9 cellular contexts compared by ENCODE assay signal in genomic region chr2:128623776-128624424, GRCh38.
DNase-seq lines count a peak whose midpoint lies in the region; ATAC-seq, FAIRE-seq and TF ChIP-seq lines count a peak whose summit lies in the region.
"Had no signal": no experiment of that assay in that cellular context is flagged by ENCODE, and none has a peak within 500 bp of the region (broad histone marks: within the 10 kb centered on the region; RNA-seq: fewer than 3 reads in every experiment).

No MANE protein-coding gene starts in this region.

- H3K27me3 Mint-ChIP-seq in HFFc6 (ENCODE audit: insufficient read depth), result peaks cover 15% of the 10 kb centered on the region
- peaks cover 17% of the 10 kb centered on the region for H3K27me3 Mint-ChIP-seq in stimulated activated naive CD8-positive, alpha-beta T cell treated with anti-CD3 and anti-CD28 coated beads, Interleukin-15, amount 100 ng/mL, for 72 hours
- H3K27me3 Mint-ChIP-seq: naive B cell had no signal

- H3K4me3 Mint-ChIP-seq in HFFc6, result peak overlapping the region; percentile 5; the same call in 1 of the 2 replicates
- H3K4me3 Mint-ChIP-seq in stimulated activated naive CD8-positive, alpha-beta T cell treated with anti-CD3 and anti-CD28 coated beads, Interleukin-15, amount 100 ng/mL, for 72 hours, result peak overlapping the region; percentile 75 to 80
- H3K4me3 Mint-ChIP-seq: naive B cell had no signal

- no peak for FAIRE-seq in bronchial epithelial cell (lab: Jason Lieb, UNC)

- peaks cover 2% of the 10 kb centered on the region for H3K27me3 ChIP-seq in bronchial epithelial cell (ENCODE audit: control insufficient read depth, insufficient read depth, low read length)

- no peak overlapping the region for H3K4me3 ChIP-seq in bronchial epithelial cell (ENCODE audit: low read depth, low read length)

- H3K27ac Mint-ChIP-seq in HFFc6, result peak overlapping the region; percentile 71; the same call in 1 of the 2 replicates
- H3K27ac Mint-ChIP-seq in stimulated activated naive CD8-positive, alpha-beta T cell treated with anti-CD3 and anti-CD28 coated beads, Interleukin-15, amount 100 ng/mL, for 72 hours, result peak overlapping the region; percentile 87 to 95
- H3K27ac Mint-ChIP-seq: naive B cell had no signal

- no peak for TF ChIP-seq CTCF in HFFc6 (IDR thresholded peaks at IDR 0.05)
- TF ChIP-seq CTCF in bronchial epithelial cell (IDR thresholded peaks at IDR 0.05; ENCODE audit: insufficient read depth, low read length, severe bottlenecking), result no peak

- no peaks in the 10 kb centered on the region for H3K9me3 Mint-ChIP-seq in HFFc6
- no peaks in the 10 kb centered on the region for H3K9me3 Mint-ChIP-seq in stimulated activated naive CD8-positive, alpha-beta T cell treated with anti-CD3 and anti-CD28 coated beads, Interleukin-15, amount 100 ng/mL, for 72 hours
- H3K9me3 Mint-ChIP-seq: naive B cell had no signal

- peak; percentile 81 for ATAC-seq in stimulated activated naive CD8-positive, alpha-beta T cell treated with anti-CD3 and anti-CD28 coated beads, Interleukin-15, amount 100 ng/mL, for 72 hours

- peak; percentile 17 for DNase-seq in SIG-M5 treated with dmso at 0.1 percent for 504 hours (lab: John Stamatoyannopoulos, UW; ENCODE audit: unreplicated experiment)
- no peak for DNase-seq in SIG-M5 (lab: John Stamatoyannopoulos, UW)
- peak; percentile 79 for DNase-seq in HFFc6
- peak; percentile 66 for DNase-seq in M059J (ENCODE audit: low read depth)
- peak; percentile 39 for DNase-seq in bronchial epithelial cell (ENCODE audit: low read depth)
- peak; percentile 51 to 75 for DNase-seq in stimulated activated naive CD8-positive, alpha-beta T cell treated with anti-CD3 and anti-CD28 coated beads, Interleukin-15, amount 100 ng/mL, for 72 hours
- DNase-seq in NCI-H1105 (lab: John Stamatoyannopoulos, UW), result no peak
- no peak for DNase-seq in NCI-H226
- DNase-seq: naive B cell had no signal

- H3K36me3 ChIP-seq in bronchial epithelial cell (ENCODE audit: control insufficient read depth, insufficient read depth, low read length), result no peaks in the 10 kb centered on the region

- no peaks in the 10 kb centered on the region for H3K36me3 Mint-ChIP-seq in HFFc6 (ENCODE audit: low read depth)
- H3K36me3 Mint-ChIP-seq: naive B cell had no signal

- H3K4me1 Mint-ChIP-seq in HFFc6 (ENCODE audit: low read depth), result peaks cover 19% of the 10 kb centered on the region
- peaks cover 32% of the 10 kb centered on the region for H3K4me1 Mint-ChIP-seq in stimulated activated naive CD8-positive, alpha-beta T cell treated with anti-CD3 and anti-CD28 coated beads, Interleukin-15, amount 100 ng/mL, for 72 hours
- H3K4me1 Mint-ChIP-seq: naive B cell had no signal

Comparison
In these comparisons a context has a peak if more than half of its experiments do, and no peak if none do; other contexts are left out.
1. DNase-seq: peak in SIG-M5 treated with dmso at 0.1 percent for 504 hours (single experiment), HFFc6 (single experiment), M059J (single experiment), bronchial epithelial cell (single experiment) and stimulated activated naive CD8-positive, alpha-beta T cell treated with anti-CD3 and anti-CD28 coated beads, Interleukin-15, amount 100 ng/mL, for 72 hours (2 of 2); none in SIG-M5 (single experiment), NCI-H1105 (single experiment) and NCI-H226 (single experiment).